Comparison of ENCODE assay signal across 10 cellular contexts in genomic region chr11:128498846-128499245, GRCh38.
A peak's percentile ranks its signal among the peaks of the same experiment; 100 is the strongest.
DNase-seq lines count a peak whose midpoint lies in the region; ATAC-seq and TF ChIP-seq lines count a peak whose summit lies in the region.
"Had no signal": no experiment of that assay in that cellular context is flagged by ENCODE, and none has a peak within 500 bp of the region (broad histone marks: within the 10 kb centered on the region; RNA-seq: fewer than 3 reads in every experiment).

No MANE protein-coding gene starts in this region.

- no peak overlapping the region for H2AFZ ChIP-seq in PC-9

- DNase-seq in T-helper 2 cell treated with Interferon-gamma antibody and Interleukin-4, amounts not matched to agents 5 μg/mL and 100 μg/mL, for 36 hours (ENCODE audit: low spot score): no peak
- DNase-seq in T-helper 2 cell: no peak
- DNase-seq in PC-9: no peak
- no peak for DNase-seq in coronary artery (ENCODE audit: low spot score)
- DNase-seq in stimulated activated effector memory CD8-positive, alpha-beta T cell treated with anti-CD3 and anti-CD28 coated beads, Interleukin-12 subunit alpha, Interleukin-12 subunit beta, amount 100 ng/mL, for 72 hours (ENCODE audit: low spot score in 2 of 2): no peak
- DNase-seq in NCI-H128 (lab: John Stamatoyannopoulos, UW; ENCODE audit: unreplicated experiment): no peak
- no peak for DNase-seq in HT-29 (ENCODE audit: low spot score)
- DNase-seq in amygdala (lab: John Stamatoyannopoulos, UW): no peak
- DNase-seq: H9 had no signal

- TF ChIP-seq CTCF in PC-9 (conservative IDR thresholded peaks at IDR 0.05): no peak
- no peak for TF ChIP-seq CTCF in coronary artery (IDR thresholded peaks at IDR 0.05)

- intact Hi-C loops in PC-9 (cut with micrococcal nuclease; ENCODE audit: unreplicated experiment): loop anchor here (5.0 to 10.0 kb wide), 2 partner anchors 52 to 216 kb away; no protein-coding TSS in a partner anchor

- no TSS peak for BruUV-seq in PC-9 (replicated peaks; lab: Mats Ljungman, UMichigan)

- peak overlapping the region; percentile 99 for H3K27ac ChIP-seq in PC-9
- H3K27ac ChIP-seq in coronary artery: peak overlapping the region; percentile 59 to 81

- POLR2A ChIA-PET in PC-9 (lab: Charles Lee; ENCODE audit: unreplicated experiment): interaction anchor here (0.6 kb wide), 1 partner anchor 22 kb away, joined by 3 read pairs; no protein-coding TSS in a partner anchor

- H3K4me2 ChIP-seq in PC-9: peak overlapping the region; percentile 99

- CTCF ChIA-PET in PC-9 (lab: Charles Lee): no interaction called here

- H3K36me3 Mint-ChIP-seq in T-helper 2 cell treated with Interferon-gamma antibody and Interleukin-4, amounts not matched to agents 5 μg/mL and 100 μg/mL, for 36 hours (ENCODE audit: low read depth): peaks cover 82% of the 10 kb centered on the region
- H3K36me3 Mint-ChIP-seq in stimulated activated effector memory CD8-positive, alpha-beta T cell treated with anti-CD3 and anti-CD28 coated beads, Interleukin-12 subunit alpha, Interleukin-12 subunit beta, amount 100 ng/mL, for 72 hours: peaks cover 100% of the 10 kb centered on the region
- H3K36me3 Mint-ChIP-seq: mesothelial cell of epicardium had no signal

- peaks cover 75% of the 10 kb centered on the region for H3K79me2 ChIP-seq in PC-9 (ENCODE audit: low read depth)

- peak overlapping the region; percentile 89 for H3K4me3 Mint-ChIP-seq in T-helper 2 cell treated with Interferon-gamma antibody and Interleukin-4, amounts not matched to agents 5 μg/mL and 100 μg/mL, for 36 hours
- peak overlapping the region; percentile 84 for H3K4me3 Mint-ChIP-seq in stimulated activated effector memory CD8-positive, alpha-beta T cell treated with anti-CD3 and anti-CD28 coated beads, Interleukin-12 subunit alpha, Interleukin-12 subunit beta, amount 100 ng/mL, for 72 hours
- H3K4me3 Mint-ChIP-seq: H9, mesothelial cell of epicardium had no signal

- no peaks in the 10 kb centered on the region for H3K9me3 Mint-ChIP-seq in T-helper 2 cell treated with Interferon-gamma antibody and Interleukin-4, amounts not matched to agents 5 μg/mL and 100 μg/mL, for 36 hours
- no peaks in the 10 kb centered on the region for H3K9me3 Mint-ChIP-seq in stimulated activated effector memory CD8-positive, alpha-beta T cell treated with anti-CD3 and anti-CD28 coated beads, Interleukin-12 subunit alpha, Interleukin-12 subunit beta, amount 100 ng/mL, for 72 hours
- H3K9me3 Mint-ChIP-seq: mesothelial cell of epicardium had no signal

- H3K9me2 ChIP-seq in PC-9 (ENCODE audit: insufficient read depth): no peaks in the 10 kb centered on the region

- H3K4me3 ChIP-seq in PC-9: no peak overlapping the region
- H3K4me3 ChIP-seq in coronary artery: no peak overlapping the region

- peaks cover 91% of the 10 kb centered on the region for H3K4me1 Mint-ChIP-seq in T-helper 2 cell treated with Interferon-gamma antibody and Interleukin-4, amounts not matched to agents 5 μg/mL and 100 μg/mL, for 36 hours (ENCODE audit: low read depth)
- peaks cover 97% of the 10 kb centered on the region for H3K4me1 Mint-ChIP-seq in stimulated activated effector memory CD8-positive, alpha-beta T cell treated with anti-CD3 and anti-CD28 coated beads, Interleukin-12 subunit alpha, Interleukin-12 subunit beta, amount 100 ng/mL, for 72 hours

- no peaks in the 10 kb centered on the region; the same call in 1 of the 2 replicates for H3K36me3 ChIP-seq in PC-9 (ENCODE audit: low read depth)

- H3K4me1 ChIP-seq in PC-9 (replicated peaks; ENCODE audit: insufficient read depth): peaks cover 81% of the 10 kb centered on the region

- H4K20me1 ChIP-seq in PC-9 (ENCODE audit: insufficient read depth): no peaks in the 10 kb centered on the region

- H3F3A ChIP-seq in PC-9 (ENCODE audit: insufficient read depth, low read depth): peaks cover 51% of the 10 kb centered on the region

- H3K27ac Mint-ChIP-seq in T-helper 2 cell treated with Interferon-gamma antibody and Interleukin-4, amounts not matched to agents 5 μg/mL and 100 μg/mL, for 36 hours: peak overlapping the region; percentile 92
- peak overlapping the region; percentile 96 for H3K27ac Mint-ChIP-seq in stimulated activated effector memory CD8-positive, alpha-beta T cell treated with anti-CD3 and anti-CD28 coated beads, Interleukin-12 subunit alpha, Interleukin-12 subunit beta, amount 100 ng/mL, for 72 hours

- no peaks in the 10 kb centered on the region for H3K27me3 ChIP-seq in PC-9 (ENCODE audit: insufficient read depth, low read depth)

- ATAC-seq in stimulated activated effector memory CD8-positive, alpha-beta T cell treated with anti-CD3 and anti-CD28 coated beads, Interleukin-12 subunit alpha, Interleukin-12 subunit beta, amount 100 ng/mL, for 72 hours: no peak

- no peaks in the 10 kb centered on the region for H3K27me3 Mint-ChIP-seq in T-helper 2 cell treated with Interferon-gamma antibody and Interleukin-4, amounts not matched to agents 5 μg/mL and 100 μg/mL, for 36 hours (ENCODE audit: low read depth)

- no peaks in the 10 kb centered on the region for H3K9me3 ChIP-seq in PC-9 (ENCODE audit: insufficient read depth, low read depth)
